Comparison of ENCODE assay signal across 9 cellular contexts in genomic region chr16:87930456-87930855, GRCh38. TPM values are rescaled to one million over a fixed set of nuclear protein-coding genes. Genes with fewer than 3 reads are reported as not detected.
DNase-seq lines count a peak whose midpoint lies in the region; ATAC-seq and TF ChIP-seq lines count a peak whose summit lies in the region.
"Had no signal": no experiment of that assay in that cellular context is flagged by ENCODE, and none has a peak within 500 bp of the region (broad histone marks: within the 10 kb centered on the region; RNA-seq: fewer than 3 reads in every experiment).

No MANE protein-coding gene starts in this region.

- no peaks in the 10 kb centered on the region for H3K36me3 Mint-ChIP-seq in activated CD8-positive, alpha-beta T cell treated with anti-CD3 and anti-CD28 coated beads, Interleukin-2, amount 10 ng/mL, durations not matched to agents 7 days and 5 days (ENCODE audit: low read depth)
- no peaks in the 10 kb centered on the region for H3K36me3 Mint-ChIP-seq in nephron progenitor cell (ENCODE audit: low read depth)
- no peaks in the 10 kb centered on the region for H3K36me3 Mint-ChIP-seq in immature natural killer cell

- H3K27me3 ChIP-seq in DND-41 (ENCODE audit: insufficient read depth, low read length, poor library complexity), result no peaks in the 10 kb centered on the region

- H3K4me2 ChIP-seq in DND-41 (ENCODE audit: insufficient read depth, low read length), result no peak overlapping the region

- H3K4me1 Mint-ChIP-seq in activated CD8-positive, alpha-beta T cell treated with anti-CD3 and anti-CD28 coated beads, Interleukin-2, amount 10 ng/mL, durations not matched to agents 7 days and 5 days (ENCODE audit: low read depth), result peaks cover 7% of the 10 kb centered on the region
- peaks cover 13% of the 10 kb centered on the region for H3K4me1 Mint-ChIP-seq in nephron progenitor cell
- no peaks in the 10 kb centered on the region for H3K4me1 Mint-ChIP-seq in immature natural killer cell

- H4K20me1 ChIP-seq in DND-41 (ENCODE audit: insufficient read depth, low read length), result no peaks in the 10 kb centered on the region

- CTCF ChIA-PET in activated CD8-positive, alpha-beta T cell treated with anti-CD3 and anti-CD28 coated beads, Interleukin-2, amount 10 ng/mL, durations not matched to agents 7 days and 5 days (lab: Charles Lee), result interaction anchor here (1.4 kb wide), 1 partner anchor 33 kb away, joined by 3 read pairs; no protein-coding TSS in a partner anchor

- no peak overlapping the region for H3K4me3 Mint-ChIP-seq in activated CD8-positive, alpha-beta T cell treated with anti-CD3 and anti-CD28 coated beads, Interleukin-2, amount 10 ng/mL, durations not matched to agents 7 days and 5 days
- H3K4me3 Mint-ChIP-seq in nephron progenitor cell, result no peak overlapping the region
- no peak overlapping the region for H3K4me3 Mint-ChIP-seq in immature natural killer cell

- ATAC-seq in DND-41 (ENCODE audit: insufficient read depth, low read depth) (peak; percentile 47), HG03280 (IDR thresholded peaks at IDR 0.05; ENCODE audit: unreplicated experiment) (no peak)
- ATAC-seq in activated CD8-positive, alpha-beta T cell treated with anti-CD3 and anti-CD28 coated beads, Interleukin-2, amount 10 ng/mL, durations not matched to agents 7 days and 5 days, result peak; percentile 56

- H3K27ac Mint-ChIP-seq in activated CD8-positive, alpha-beta T cell treated with anti-CD3 and anti-CD28 coated beads, Interleukin-2, amount 10 ng/mL, durations not matched to agents 7 days and 5 days, result no peak overlapping the region
- H3K27ac Mint-ChIP-seq in nephron progenitor cell, result no peak overlapping the region
- H3K27ac Mint-ChIP-seq in immature natural killer cell, result no peak overlapping the region

- no peak overlapping the region for H3K4me3 ChIP-seq in DND-41 (ENCODE audit: low read depth in 1 of 2, low read length in 2 of 2)
- H3K4me3 ChIP-seq: heart left ventricle had no signal

- no peaks in the 10 kb centered on the region for H3K79me2 ChIP-seq in DND-41 (ENCODE audit: insufficient read depth, low read length)

- no peaks in the 10 kb centered on the region for H3K4me1 ChIP-seq in DND-41 (ENCODE audit: insufficient read depth, low read length)

- H3K27ac ChIP-seq in DND-41 (ENCODE audit: low read length), result no peak overlapping the region
- H3K27ac ChIP-seq: heart left ventricle had no signal

- TF ChIP-seq CTCF in DND-41 (IDR thresholded peaks at IDR 0.05; ENCODE audit: borderline replicate concordance, extremely low read depth, low read length, poor library complexity, severe bottlenecking), result peak; percentile 45
- TF ChIP-seq CTCF in nephron progenitor cell (IDR thresholded peaks at IDR 0.05), result peak; percentile 10

- H3K9ac ChIP-seq in DND-41 (ENCODE audit: low read depth, low read length), result no peak overlapping the region

- H3K36me3 ChIP-seq in DND-41 (ENCODE audit: insufficient read depth, low read length), result no peaks in the 10 kb centered on the region
- H3K36me3 ChIP-seq: heart left ventricle had no signal

- H3K9me3 Mint-ChIP-seq in activated CD8-positive, alpha-beta T cell treated with anti-CD3 and anti-CD28 coated beads, Interleukin-2, amount 10 ng/mL, durations not matched to agents 7 days and 5 days (ENCODE audit: insufficient read depth), result no peaks in the 10 kb centered on the region
- H3K9me3 Mint-ChIP-seq in nephron progenitor cell (peaks cover 4% of the 10 kb centered on the region), immature natural killer cell (peaks cover 0 to 2% (median 0%) of the 10 kb centered on the region in 6 donors)

- POLR2A ChIA-PET in activated CD8-positive, alpha-beta T cell treated with anti-CD3 and anti-CD28 coated beads, Interleukin-2, amount 10 ng/mL, durations not matched to agents 7 days and 5 days (lab: Charles Lee), result no interaction called here

- no peak overlapping the region for H2AFZ ChIP-seq in DND-41 (ENCODE audit: low read depth, low read length)

- no peak for DNase-seq in DND-41
- peak; percentile 25 for DNase-seq in HT1080 (ENCODE audit: low read depth)
- no peak for DNase-seq in activated CD8-positive, alpha-beta T cell treated with anti-CD3 and anti-CD28 coated beads, Interleukin-2, amount 10 ng/mL, durations not matched to agents 7 days and 5 days
- no peak for DNase-seq in nephron progenitor cell
- DNase-seq in immature natural killer cell, result no peak
- DNase-seq in hypothalamus (lab: John Stamatoyannopoulos, UW), result no peak
- DNase-seq: amniotic stem cell, heart left ventricle had no signal

- H3K27me3 Mint-ChIP-seq in activated CD8-positive, alpha-beta T cell treated with anti-CD3 and anti-CD28 coated beads, Interleukin-2, amount 10 ng/mL, durations not matched to agents 7 days and 5 days (ENCODE audit: low read depth), result peaks cover 10% of the 10 kb centered on the region
- H3K27me3 Mint-ChIP-seq in nephron progenitor cell (ENCODE audit: low read depth, poor library complexity) (peaks cover 9% of the 10 kb centered on the region), immature natural killer cell (ENCODE audit: low read depth in 3 of 3) (peaks cover 0 to 6% (median 5%) of the 10 kb centered on the region in 3 donors)

- H3K9me3 ChIP-seq in DND-41 (ENCODE audit: insufficient read depth, low read length, severe bottlenecking), result no peaks in the 10 kb centered on the region
- H3K9me3 ChIP-seq: heart left ventricle had no signal

RNA-seq across cellular contexts. Expression of gene CA5A, which starts 5.9 kb away (rescaled TPM):
- total RNA-seq in HT1080 (2014; rRNA removed; shearing (Covaris generic)), result not detected in 2 replicates
- not detected in 2 replicates for polyA plus RNA-seq in HT1080 (2015; cell fraction: cytosol; rRNA removed)
- polyA plus RNA-seq in HT1080 (2015; cell fraction: nucleus; rRNA removed), result not detected in 2 replicates
- total RNA-seq in activated CD8-positive, alpha-beta T cell treated with anti-CD3 and anti-CD28 coated beads, Interleukin-2, amount 10 ng/mL, durations not matched to agents 7 days and 5 days, result not detected
- not detected for polyA plus RNA-seq in immature natural killer cell

RNA-seq across cellular contexts. Expression of gene BANP, which starts 20.8 kb away (rescaled TPM):
- total RNA-seq in HT1080 (2014; rRNA removed; shearing (Covaris generic)), result 21.5 and 24.9 TPM in 2 replicates
- polyA plus RNA-seq in HT1080 (2015; cell fraction: cytosol; rRNA removed), result 13.5 and 16.0 TPM in 2 replicates
- 26.8 and 28.9 TPM in 2 replicates for polyA plus RNA-seq in HT1080 (2015; cell fraction: nucleus; rRNA removed)
- total RNA-seq in activated CD8-positive, alpha-beta T cell treated with anti-CD3 and anti-CD28 coated beads, Interleukin-2, amount 10 ng/mL, durations not matched to agents 7 days and 5 days, result 10 to 100 TPM; 34.1 to 39.8 TPM
- polyA plus RNA-seq in immature natural killer cell, result 10 to 100 TPM in 2 of 3 donors, 1 to 10 TPM in 1; 6.3 to 19.4 (median 10.2) TPM
